ENCODE assay signal across 18 cellular contexts in the genomic region with DNA sequence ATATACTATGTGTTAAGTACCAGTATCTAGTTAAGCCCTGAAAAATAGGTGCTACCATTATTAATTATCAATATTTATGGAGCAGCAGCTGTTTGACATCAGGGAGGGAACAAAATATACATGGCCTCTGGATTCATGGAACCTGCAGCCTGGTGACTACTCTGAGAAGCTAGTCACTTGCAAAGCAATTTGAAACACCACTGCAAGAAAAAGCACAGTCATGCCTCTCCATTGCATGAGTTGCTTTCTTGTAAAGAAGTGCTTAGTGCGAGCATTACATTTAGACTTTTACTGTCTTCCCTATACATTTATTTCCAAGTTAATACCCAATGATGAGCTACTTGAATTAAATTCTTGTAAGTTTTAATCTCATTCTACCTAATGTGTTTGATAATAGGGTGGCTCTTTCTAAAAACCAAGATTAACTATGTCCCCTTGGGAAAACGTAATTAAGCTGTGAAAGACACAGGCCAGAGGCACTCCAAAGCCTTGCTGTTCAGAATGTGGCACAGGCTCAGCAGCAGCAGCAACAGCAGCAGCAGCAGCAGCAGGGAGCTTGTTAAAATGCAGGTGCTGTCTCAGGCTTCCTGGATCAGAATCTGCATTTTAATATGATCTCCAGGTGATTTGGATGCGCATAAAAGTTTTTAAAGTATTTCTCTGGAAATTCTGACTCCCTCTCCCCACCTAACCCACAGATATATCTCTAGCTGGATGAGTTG.
"Had no signal": no experiment of that assay in that cellular context is flagged by ENCODE, and none has a peak within 500 bp of the region (broad histone marks: within the 10 kb centered on the region; RNA-seq: fewer than 3 reads in every experiment).

No MANE protein-coding gene starts in this region.

- H3K4me1 ChIP-seq: parathyroid adenoma, upper lobe of right lung had no signal

- ATAC-seq: activated CD4-positive, alpha-beta T cell treated with anti-CD3 and anti-CD28 coated beads for 36 hours; activated CD8-positive, alpha-beta memory T cell treated with anti-CD3 and anti-CD28 coated beads, Interleukin-2, amount 10 ng/mL, durations not matched to agents 7 days and 5 days; naive thymus-derived CD8-positive, alpha-beta T cell; stimulated activated effector memory CD8-positive, alpha-beta T cell treated with anti-CD3 and anti-CD28 coated beads, Interleukin-12 subunit alpha, Interleukin-12 subunit beta, amount 100 ng/mL, for 72 hours; upper lobe of right lung had no signal

- H2AFZ ChIP-seq: parathyroid adenoma had no signal

- H3K27me3 ChIP-seq: sigmoid colon, upper lobe of right lung had no signal

- H3K36me3 ChIP-seq: esophagus muscularis mucosa, neutrophil, sigmoid colon, upper lobe of right lung had no signal

- H3K4me3 ChIP-seq: esophagus muscularis mucosa, sigmoid colon, upper lobe of right lung had no signal

- FAIRE-seq: endothelial cell of umbilical vein, TTC549 had no signal

- H3K9me3 ChIP-seq: esophagus muscularis mucosa, neutrophil, sigmoid colon, upper lobe of right lung had no signal

- H3K9ac ChIP-seq: parathyroid adenoma had no signal

- H3K27ac ChIP-seq: esophagus muscularis mucosa, neutrophil, parathyroid adenoma, sigmoid colon, upper lobe of right lung had no signal

- DNase-seq: activated CD4-positive, alpha-beta memory T cell treated with anti-CD3 and anti-CD28 coated beads, Interleukin-2, amount 10 ng/mL, durations not matched to agents 7 days and 5 days; activated CD4-positive, alpha-beta T cell treated with anti-CD3 and anti-CD28 coated beads for 36 hours; activated CD8-positive, alpha-beta memory T cell treated with anti-CD3 and anti-CD28 coated beads, Interleukin-2, amount 10 ng/mL, durations not matched to agents 7 days and 5 days; activated naive CD4-positive, alpha-beta T cell; activated naive CD8-positive, alpha-beta T cell treated with anti-CD3 and anti-CD28 coated beads, Interleukin-2, amount 10 ng/mL, durations not matched to agents 7 days and 5 days; dermis blood vessel endothelial cell; effector memory CD4-positive, alpha-beta T cell; mesenchymal stem cell; naive thymus-derived CD8-positive, alpha-beta T cell; sigmoid colon; stimulated activated CD4-positive, alpha-beta T cell treated with anti-CD3 and anti-CD28 coated beads, Interleukin-4, amount 100 ng/mL, for 24 hours; upper lobe of right lung had no signal

- H3K79me2 ChIP-seq: parathyroid adenoma had no signal
